In the genomic region with DNA sequence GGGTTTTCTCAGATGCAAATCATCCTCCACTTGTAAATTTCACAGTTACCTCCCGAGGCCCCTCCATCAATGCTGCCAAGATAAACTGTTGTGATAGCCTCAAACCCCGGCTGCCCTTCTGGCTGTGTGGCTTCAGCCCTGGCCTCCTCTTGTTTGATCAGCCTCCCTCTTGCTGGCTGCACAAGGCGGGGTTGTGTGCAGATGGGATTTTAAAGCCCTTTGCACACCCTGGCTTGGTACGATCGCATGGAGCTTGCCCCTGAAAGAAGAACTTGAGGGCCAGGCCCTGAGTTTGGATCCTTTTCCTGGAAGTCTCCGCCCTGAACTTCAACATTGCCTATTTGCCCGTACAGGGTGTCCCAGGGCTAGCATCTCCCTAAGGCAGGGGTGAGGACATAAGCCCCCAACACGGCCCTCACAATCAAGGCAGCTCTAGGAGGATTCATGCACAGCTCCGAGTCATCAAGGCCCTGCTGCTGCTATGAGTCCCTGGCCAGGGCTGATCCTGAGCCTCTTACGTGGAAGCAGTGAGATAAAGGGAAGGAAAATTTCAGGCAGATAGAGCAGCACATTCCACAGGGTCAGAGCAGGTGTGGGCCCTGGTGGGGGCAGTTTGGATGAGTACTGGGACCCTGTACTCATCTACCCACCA, we compare ENCODE assay signal across 19 cellular contexts.
"Had no signal": no experiment of that assay in that cellular context is flagged by ENCODE, and none has a peak within 500 bp of the region (broad histone marks: within the 10 kb centered on the region; RNA-seq: fewer than 3 reads in every experiment).

No MANE protein-coding gene starts in this region.

- H3K4me3 ChIP-seq: cardiac muscle cell, dorsolateral prefrontal cortex, hepatocyte, neural progenitor cell, pancreas had no signal

- FAIRE-seq: islet of Langerhans, pancreas, urothelium cell line had no signal

- H3K9me3 ChIP-seq: pancreas had no signal

- ATAC-seq: activated CD4-positive, CD25-positive, alpha-beta regulatory T cell treated with anti-CD3 and anti-CD28 coated beads, Interleukin-2, amount 50 U/mL, for 24 hours; activated naive CD4-positive, alpha-beta T cell treated with anti-CD3 and anti-CD28 coated beads, Interleukin-2, amount 50 U/mL, for 72 hours; left colon; pancreas; SK-N-SH treated with all-trans-retinoic acid at 6 μM for 48 hours; stimulated activated naive B cell treated with anti-CD40 and anti-IgM and Interleukin-4, amounts not matched to agents 10 μg/mL and 1 μg/mL and 100 μg/mL, for 72 hours had no signal

- H3K9ac ChIP-seq: neural progenitor cell had no signal

- H3K36me3 ChIP-seq: cardiac muscle cell, neural progenitor cell, pancreas had no signal

- H3K27me3 ChIP-seq: cardiac muscle cell, dorsolateral prefrontal cortex, neural progenitor cell, pancreas had no signal

- DNase-seq: activated CD8-positive, alpha-beta memory T cell treated with anti-CD3 and anti-CD28 coated beads for 24 hours; activated CD8-positive, alpha-beta memory T cell treated with anti-CD3 and anti-CD28 coated beads, Interleukin-2, amount 50 U/mL, for 48 hours; activated gamma-delta T cell treated with Interleukin-2 at 50 U/mL for 16 hours; activated T-cell treated with anti-CD3 and anti-CD28 coated beads, Interleukin-2, amount 50 U/mL, for 48 hours; amniotic stem cell; stimulated activated naive B cell treated with anti-CD40 and anti-IgM and Interleukin-4, amounts not matched to agents 10 μg/mL and 1 μg/mL and 100 μg/mL, for 72 hours; T-helper 1 cell; T1000 had no signal

- H3K4me1 ChIP-seq: neural progenitor cell had no signal

- H3K27ac ChIP-seq: cardiac muscle cell, dorsolateral prefrontal cortex, hepatocyte, neural progenitor cell, pancreas had no signal
